30 cellular contexts compared by ENCODE assay signal in genomic region chr5:62681117-62681850, GRCh38.
"Had no signal": no experiment of that assay in that cellular context is flagged by ENCODE, and none has a peak within 500 bp of the region (broad histone marks: within the 10 kb centered on the region; RNA-seq: fewer than 3 reads in every experiment).

No MANE protein-coding gene starts in this region.

- FAIRE-seq: frontal cortex had no signal

- ATAC-seq: activated CD4-positive, alpha-beta T cell treated with anti-CD3 and anti-CD28 coated beads for 36 hours; activated CD8-positive, alpha-beta memory T cell treated with anti-CD3 and anti-CD28 coated beads, Interleukin-2, amount 10 ng/mL, durations not matched to agents 7 days and 5 days; activated CD8-positive, alpha-beta T cell treated with anti-CD3 and anti-CD28 coated beads, Interleukin-2, amount 10 ng/mL, durations not matched to agents 7 days and 5 days; activated naive CD8-positive, alpha-beta T cell treated with anti-CD3 and anti-CD28 coated beads, Interleukin-2, amount 50 U/mL, for 24 hours; body of pancreas; esophagus mucosa; T-helper 17 cell had no signal

- H3K36me3 ChIP-seq: adrenal gland, breast epithelium had no signal

- H3K4me1 ChIP-seq: adrenal gland, body of pancreas, breast epithelium had no signal

- H3K9me3 ChIP-seq: adrenal gland had no signal

- H3K27ac ChIP-seq: adrenal gland, body of pancreas, breast epithelium, coronary artery had no signal

- DNase-seq: activated CD4-positive, alpha-beta memory T cell treated with anti-CD3 and anti-CD28 coated beads for 36 hours; activated CD4-positive, alpha-beta T cell treated with anti-CD3 and anti-CD28 coated beads for 36 hours; activated CD4-positive, alpha-beta T cell treated with anti-CD3 and anti-CD28 coated beads, Interleukin-2, amount 10 ng/mL, durations not matched to agents 24 days and 14 days; activated CD4-positive, CD25-positive, alpha-beta regulatory T cell; activated CD4-positive, CD25-positive, alpha-beta regulatory T cell treated with anti-CD3 and anti-CD28 coated beads, Interleukin-2, amount 50 U/mL, for 72 hours; activated CD8-positive, alpha-beta memory T cell treated with anti-CD3 and anti-CD28 coated beads, Interleukin-2, amount 10 ng/mL, durations not matched to agents 7 days and 5 days; activated CD8-positive, alpha-beta memory T cell treated with anti-CD3 and anti-CD28 coated beads, Interleukin-2, amount 50 U/mL, for 4 hours; activated CD8-positive, alpha-beta T cell treated with anti-CD3 and anti-CD28 coated beads, Interleukin-2, amount 10 ng/mL, durations not matched to agents 7 days and 5 days; activated effector memory CD4-positive, alpha-beta T cell treated with anti-CD3 and anti-CD28 coated beads, Interleukin-2, amount 50 U/mL, for 16 hours; activated naive CD4-positive, alpha-beta T cell treated with anti-CD3 and anti-CD28 coated beads for 36 hours; activated naive CD8-positive, alpha-beta T cell treated with anti-CD3 and anti-CD28 coated beads for 36 hours; activated naive CD8-positive, alpha-beta T cell treated with anti-CD3 and anti-CD28 coated beads, Interleukin-2, amount 50 U/mL, for 24 hours; activated T-cell treated with anti-CD3 and anti-CD28 coated beads, Interleukin-2, amount 50 U/mL, for 1 hour; activated T-cell treated with anti-CD3 and anti-CD28 coated beads, Interleukin-2, amount 50 U/mL, for 48 hours; adrenal gland; amygdala; aorta; body of pancreas; dorsolateral prefrontal cortex; effector memory CD4-positive, alpha-beta T cell; endodermal cell; foreskin fibroblast; head of caudate nucleus; T-helper 1 cell; T-helper 17 cell; T1000 had no signal

- H3K4me3 ChIP-seq: adrenal gland, body of pancreas, breast epithelium, coronary artery, dorsolateral prefrontal cortex had no signal

- H3K27me3 ChIP-seq: adrenal gland, body of pancreas, breast epithelium, dorsolateral prefrontal cortex had no signal
